In genomic region chr2:127826047-127826446, GRCh38 we compare ENCODE assay signal across 20 cellular contexts.
"Had no signal": no experiment of that assay in that cellular context is flagged by ENCODE, and none has a peak within 500 bp of the region (broad histone marks: within the 10 kb centered on the region; RNA-seq: fewer than 3 reads in every experiment).

No MANE protein-coding gene starts in this region.

- H3K27ac ChIP-seq: tibial artery, vagina, WERI-Rb-1 had no signal

- H3K9me3 ChIP-seq: vagina had no signal

- H3K36me3 ChIP-seq: tibial artery, vagina, WERI-Rb-1 had no signal

- H3K4me3 Mint-ChIP-seq: activated CD4-positive, alpha-beta memory T cell treated with anti-CD3 and anti-CD28 coated beads, Interleukin-2, amount 10 ng/mL, durations not matched to agents 7 days and 5 days; activated CD4-positive, alpha-beta T cell treated with anti-CD3 and anti-CD28 coated beads for 36 hours; dendritic cell treated with granulocyte-macrophage colony-stimulating factor and Interleukin-4, amounts not matched to agents 40 ng/mL and 50 ng/mL, for 4 days; endodermal cell; immature natural killer cell; natural killer cell treated with Interleukin-12 subunit alpha and Interleukin-12 subunit beta and Interleukin-15 and Interleukin-18, amount 100 ng/mL, for 72 hours; stimulated activated memory B cell treated with anti-CD40 and anti-IgM and Interleukin-4, amounts not matched to agents 10 μg/mL and 1 μg/mL and 100 μg/mL, for 72 hours had no signal

- H3K4me1 ChIP-seq: tibial artery, vagina had no signal

- H3K4me3 ChIP-seq: smooth muscle cell, tibial artery, vagina had no signal

- H3K27ac Mint-ChIP-seq: activated CD4-positive, alpha-beta memory T cell treated with anti-CD3 and anti-CD28 coated beads, Interleukin-2, amount 10 ng/mL, durations not matched to agents 7 days and 5 days; activated CD4-positive, alpha-beta T cell treated with anti-CD3 and anti-CD28 coated beads for 36 hours; dendritic cell treated with granulocyte-macrophage colony-stimulating factor and Interleukin-4, amounts not matched to agents 40 ng/mL and 50 ng/mL, for 4 days; endodermal cell; natural killer cell treated with Interleukin-12 subunit alpha and Interleukin-12 subunit beta and Interleukin-15 and Interleukin-18, amount 100 ng/mL, for 72 hours; progenitor cell of endocrine pancreas; stimulated activated memory B cell treated with anti-CD40 and anti-IgM and Interleukin-4, amounts not matched to agents 10 μg/mL and 1 μg/mL and 100 μg/mL, for 72 hours had no signal

- H3K4me1 Mint-ChIP-seq: endodermal cell had no signal

- DNase-seq: activated CD4-positive, alpha-beta memory T cell treated with anti-CD3 and anti-CD28 coated beads, Interleukin-2, amount 10 ng/mL, durations not matched to agents 7 days and 5 days; activated CD4-positive, alpha-beta T cell treated with anti-CD3 and anti-CD28 coated beads for 36 hours; activated CD8-positive, alpha-beta memory T cell treated with anti-CD3 and anti-CD28 coated beads, Interleukin-2, amount 50 U/mL, for 4 hours; activated naive CD4-positive, alpha-beta T cell; central memory CD4-positive, alpha-beta T cell; endodermal cell; immature natural killer cell; left colon; mesenchymal stem cell; nucleus accumbens; right cardiac atrium; T1000; tibial artery; WERI-Rb-1 had no signal

- H3K27me3 ChIP-seq: tibial artery, vagina had no signal

- ATAC-seq: activated CD4-positive, alpha-beta T cell treated with anti-CD3 and anti-CD28 coated beads for 36 hours; left colon; natural killer cell treated with Interleukin-12 subunit alpha and Interleukin-12 subunit beta and Interleukin-15 and Interleukin-18, amount 100 ng/mL, for 72 hours; right cardiac atrium; stimulated activated memory B cell treated with anti-CD40 and anti-IgM and Interleukin-4, amounts not matched to agents 10 μg/mL and 1 μg/mL and 100 μg/mL, for 72 hours had no signal

- H3K27me3 Mint-ChIP-seq: activated CD4-positive, alpha-beta T cell treated with anti-CD3 and anti-CD28 coated beads for 36 hours; progenitor cell of endocrine pancreas had no signal
